In the genomic region with DNA sequence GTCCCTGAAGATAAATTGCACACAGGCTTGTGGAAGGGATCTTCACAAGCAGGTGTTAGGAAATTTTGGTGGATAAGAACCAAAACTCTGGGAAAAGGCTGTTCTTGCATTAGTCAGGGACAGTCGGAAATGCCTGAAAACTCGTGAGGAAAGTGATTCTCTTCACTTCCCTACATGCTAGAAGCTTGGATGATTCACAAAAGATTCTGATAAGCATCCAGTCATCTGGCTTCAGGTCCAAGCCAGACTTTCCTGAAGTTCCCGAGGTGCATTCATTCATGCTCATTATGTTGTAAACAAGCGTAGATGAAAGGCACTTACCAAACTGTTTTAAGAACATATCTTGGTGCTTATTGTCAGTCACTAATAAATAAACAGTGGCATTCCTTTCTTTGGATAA, we compare ENCODE assay signal across 15 cellular contexts.
"Had no signal": no experiment of that assay in that cellular context is flagged by ENCODE, and none has a peak within 500 bp of the region (broad histone marks: within the 10 kb centered on the region; RNA-seq: fewer than 3 reads in every experiment).

No MANE protein-coding gene starts in this region.

- FAIRE-seq: bronchial epithelial cell, endometrium, pancreas had no signal

- H3K27ac Mint-ChIP-seq: activated naive CD8-positive, alpha-beta T cell; neural progenitor cell; stimulated activated naive CD8-positive, alpha-beta T cell treated with anti-CD3 and anti-CD28 coated beads, Interleukin-15, amount 100 ng/mL, for 72 hours had no signal

- ATAC-seq: left cardiac atrium; lower lobe of right lung; pancreas; stimulated activated naive CD8-positive, alpha-beta T cell treated with anti-CD3 and anti-CD28 coated beads, Interleukin-15, amount 100 ng/mL, for 72 hours had no signal

- H3K9me3 ChIP-seq: pancreas, thoracic aorta had no signal

- H3K4me1 ChIP-seq: lower lobe of right lung, neural progenitor cell, pancreas had no signal

- H3K4me3 ChIP-seq: lower lobe of right lung, neural progenitor cell, pancreas, thoracic aorta had no signal

- H3K4me2 ChIP-seq: neural progenitor cell had no signal

- H3K27ac ChIP-seq: lower lobe of right lung, neural progenitor cell, pancreas, thoracic aorta had no signal

- DNase-seq: activated CD4-positive, alpha-beta T cell treated with anti-CD3 and anti-CD28 coated beads, Interleukin-2, amount 50 U/mL, for 1 hour; hippocampal formation; left cardiac atrium; lower lobe of right lung; midbrain; pancreas; stimulated activated CD4-positive, alpha-beta T cell treated with anti-CD3 and anti-CD28 coated beads, Interleukin-15, amount 100 ng/mL, for 24 hours; stimulated activated CD4-positive, alpha-beta T cell treated with anti-CD3 and anti-CD28 coated beads, Interleukin-4, amount 100 ng/mL, for 24 hours; stimulated activated naive CD8-positive, alpha-beta T cell treated with anti-CD3 and anti-CD28 coated beads, Interleukin-15, amount 100 ng/mL, for 72 hours; T-helper 2 cell had no signal

- H3K4me3 Mint-ChIP-seq: activated naive CD8-positive, alpha-beta T cell; neural progenitor cell; stimulated activated naive CD8-positive, alpha-beta T cell treated with anti-CD3 and anti-CD28 coated beads, Interleukin-15, amount 100 ng/mL, for 72 hours had no signal

- H3K4me1 Mint-ChIP-seq: stimulated activated naive CD8-positive, alpha-beta T cell treated with anti-CD3 and anti-CD28 coated beads, Interleukin-15, amount 100 ng/mL, for 72 hours had no signal

- H3K27me3 ChIP-seq: neural progenitor cell had no signal

- H3K27me3 Mint-ChIP-seq: activated naive CD8-positive, alpha-beta T cell; stimulated activated naive CD8-positive, alpha-beta T cell treated with anti-CD3 and anti-CD28 coated beads, Interleukin-15, amount 100 ng/mL, for 72 hours had no signal

- H3K36me3 ChIP-seq: lower lobe of right lung, neural progenitor cell, pancreas, thoracic aorta had no signal

- H3K9ac ChIP-seq: neural progenitor cell had no signal

- H3K36me3 Mint-ChIP-seq: activated naive CD8-positive, alpha-beta T cell; neural progenitor cell had no signal

- H2AFZ ChIP-seq: neural progenitor cell had no signal
